In the genomic region with DNA sequence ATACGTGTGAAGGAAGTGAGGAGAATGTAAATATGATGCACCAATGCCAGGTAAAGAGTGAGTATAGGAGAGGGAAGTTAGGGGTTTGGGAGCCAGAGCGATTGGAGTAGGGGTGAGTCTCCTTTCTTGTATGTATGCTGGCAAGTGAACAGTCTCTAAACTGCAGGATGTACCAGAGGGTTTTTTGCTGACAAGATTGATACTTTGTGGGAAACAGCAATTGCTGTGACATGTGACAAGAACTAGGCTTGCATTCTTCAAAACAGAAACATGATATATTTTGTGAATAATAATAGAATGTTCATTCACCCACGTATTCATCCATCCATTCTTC, we compare ENCODE assay signal across 8 cellular contexts. TPM values are rescaled to one million over a fixed set of nuclear protein-coding genes. Genes with fewer than 3 reads are reported as not detected.
DNase-seq lines count a peak whose midpoint lies in the region; ATAC-seq and TF ChIP-seq lines count a peak whose summit lies in the region.

No MANE protein-coding gene starts in this region.

- H3K36me3 ChIP-seq in MG63 (no peaks in the 10 kb centered on the region), upper lobe of left lung (no peaks in the 10 kb centered on the region)

- peak; percentile 36 for ATAC-seq in GM21723 (IDR thresholded peaks at IDR 0.05; ENCODE audit: unreplicated experiment)
- peak in 1 of 2 donors; percentile 50 for ATAC-seq in upper lobe of left lung (ENCODE audit: low FRiP score in 2 of 2)
- no peak for ATAC-seq in GM18520 (IDR thresholded peaks at IDR 0.05; ENCODE audit: unreplicated experiment)

- peaks cover 0 to 5% (median 0%) of the 10 kb centered on the region in 4 donors for H3K4me1 ChIP-seq in upper lobe of left lung

- WGBS in upper lobe of left lung, 2 donors: 0 to 9% methylated on average over 3 of the region's 3 CpGs

- no peak for TF ChIP-seq CTCF in GM10266 (IDR thresholded peaks at IDR 0.05; ENCODE audit: control insufficient read depth, insufficient read depth, low read depth, missing control alignments)
- no peak for TF ChIP-seq CTCF in upper lobe of left lung (IDR thresholded peaks at IDR 0.05)

- peak overlapping the region; percentile 67 for H3K4me3 ChIP-seq in MG63
- peak overlapping the region; percentile 23 to 71 (median 61) for H3K4me3 ChIP-seq in upper lobe of left lung

- no peak for TF ChIP-seq POLR2A in upper lobe of left lung (IDR thresholded peaks at IDR 0.05)

- DNase-seq in GM10266 (ENCODE audit: extremely low spot score) (peak; percentile 1), MG63 (no peak), medulla oblongata (ENCODE audit: extremely low spot score) (peak; percentile 33), upper lobe of left lung (no peak), NCI-H82 (lab: John Stamatoyannopoulos, UW) (no peak)
- DNase-seq in central memory CD4-positive, alpha-beta T cell: peak; percentile 37

- H3K27me3 ChIP-seq in MG63: no peaks in the 10 kb centered on the region
- H3K27me3 ChIP-seq in upper lobe of left lung: no peaks in the 10 kb centered on the region

- peak overlapping the region; percentile 76 to 85 (median 81) for H3K27ac ChIP-seq in upper lobe of left lung

- no peak for TF ChIP-seq EP300 in upper lobe of left lung (IDR thresholded peaks at IDR 0.05)

- H3K9me3 ChIP-seq in MG63 (no peaks in the 10 kb centered on the region), upper lobe of left lung (no peaks in the 10 kb centered on the region)

RNA-seq across cellular contexts. Expression of a gene that starts 0.7 kb away (rescaled TPM):
- total RNA-seq in MG63 (2014; rRNA removed; shearing (Covaris generic); ENCODE audit: low replicate concordance): 2.5 and 5.0 TPM in 2 replicates
- 10 to 100 TPM in 1 of 6 donors, 1 to 10 TPM in 5; 3.4 to 15.1 (median 6.1) TPM for total RNA-seq in upper lobe of left lung

Comparison
In these comparisons a context has a peak if more than half of its experiments do, and no peak if none do; other contexts are left out.
1. DNase-seq: peak in GM10266 (single experiment), central memory CD4-positive, alpha-beta T cell (single experiment) and medulla oblongata (single experiment); none in MG63 (single experiment), upper lobe of left lung (0 of 2) and NCI-H82 (single experiment).